Comparison of ENCODE assay signal across 16 cellular contexts in the genomic region with DNA sequence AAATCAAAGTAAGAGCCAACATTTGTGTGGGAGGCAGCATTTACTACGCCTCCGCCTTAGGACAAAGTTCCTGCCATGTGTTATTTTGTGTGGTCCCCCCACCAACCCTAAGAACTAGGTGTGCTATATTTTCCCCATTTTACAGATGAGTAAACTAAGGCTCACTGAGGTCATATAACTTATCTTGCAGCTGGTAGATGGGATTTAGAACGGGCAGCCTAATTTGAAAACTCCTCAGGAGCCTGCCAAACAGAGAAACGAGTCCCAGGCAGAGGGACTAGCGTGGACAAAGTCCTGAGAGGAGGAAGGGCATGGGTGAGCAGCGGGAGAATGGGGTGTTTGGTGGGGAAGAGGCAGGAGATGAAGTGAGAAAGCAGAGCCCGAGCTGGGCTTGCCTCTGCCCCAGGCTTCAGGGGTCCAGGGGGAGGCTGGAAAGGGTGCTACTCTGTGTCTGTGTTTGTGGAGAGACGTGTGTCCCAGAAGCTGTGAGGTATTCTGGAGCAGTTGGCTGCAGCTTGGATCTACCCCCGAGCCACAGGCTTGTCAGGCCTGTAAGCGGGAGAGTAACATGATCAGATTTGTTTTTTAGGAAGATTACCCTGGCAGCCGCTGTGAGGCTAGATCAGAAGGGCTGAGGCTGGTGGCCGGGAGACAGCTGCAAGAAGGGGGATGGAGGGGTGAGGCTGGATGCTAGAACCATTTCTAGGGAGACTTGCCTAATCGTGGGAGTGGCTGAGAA. TPM values are rescaled to one million over a fixed set of nuclear protein-coding genes. Genes with fewer than 3 reads are reported as not detected.
A peak's percentile ranks its signal among the peaks of the same experiment; 100 is the strongest.
DNase-seq lines count a peak whose midpoint lies in the region; ATAC-seq and TF ChIP-seq lines count a peak whose summit lies in the region.
"Had no signal": no experiment of that assay in that cellular context is flagged by ENCODE, and none has a peak within 500 bp of the region (broad histone marks: within the 10 kb centered on the region; RNA-seq: fewer than 3 reads in every experiment).

No MANE protein-coding gene starts in this region.

- H3K36me3 ChIP-seq in left ventricle myocardium inferior (peaks cover 70% of the 10 kb centered on the region), SK-N-MC (ENCODE audit: insufficient read depth, low read length) (peaks cover 15% of the 10 kb centered on the region; the same call in 1 of the 2 replicates), BE2C (peaks cover 45% of the 10 kb centered on the region)

- H3K4me1 ChIP-seq in left ventricle myocardium inferior (peaks cover 72% of the 10 kb centered on the region), BE2C (no peaks in the 10 kb centered on the region)
- H3K4me1 ChIP-seq: HAP-1 had no signal

- H3K9me3 ChIP-seq in left ventricle myocardium inferior (replicated peaks) (no peaks in the 10 kb centered on the region), SK-N-MC (ENCODE audit: low read depth, low read length) (no peaks in the 10 kb centered on the region), BE2C (no peaks in the 10 kb centered on the region)
- H3K9me3 ChIP-seq: HAP-1, sigmoid colon, transverse colon had no signal

- intact Hi-C loops in left ventricle myocardium inferior (cut with micrococcal nuclease) (no loop called here), cardiac septum (cut with DNase I) (no loop called here)

- H3K27ac ChIP-seq in left ventricle myocardium inferior (replicated peaks) (peak overlapping the region; percentile 76), SK-N-MC (0 out of 2 replicates have a peak overlapping the region, but pooled peaks have one; percentile 11)
- H3K27ac ChIP-seq: sigmoid colon, transverse colon had no signal

- H3K9ac ChIP-seq in SK-N-MC (ENCODE audit: insufficient read length) = no peak overlapping the region

- H3K27me3 ChIP-seq in left ventricle myocardium inferior (ENCODE audit: low read depth) (no peaks in the 10 kb centered on the region), BE2C (no peaks in the 10 kb centered on the region)
- H3K27me3 ChIP-seq: sigmoid colon, transverse colon had no signal

- no peaks in the 10 kb centered on the region for H3K27me3 Mint-ChIP-seq in memory B cell

- H3K4me1 Mint-ChIP-seq in memory B cell = peaks cover 30% of the 10 kb centered on the region

- in situ Hi-C loops in GM13977 (cut with MboI; ENCODE audit: low pct_unique_long_range_greater_than_20kb, low sequenced_read_pairs, unreplicated experiment) = no loop called here

- peak overlapping the region; percentile 39 for H3K27ac Mint-ChIP-seq in memory B cell

- H3K4me3 ChIP-seq in left ventricle myocardium inferior (no peak overlapping the region), SK-N-MC (no peak overlapping the region), BE2C (ENCODE audit: low read depth, low read length) (no peak overlapping the region)
- H3K4me3 ChIP-seq: HAP-1, sigmoid colon, transverse colon had no signal

- TF ChIP-seq CTCF in left ventricle myocardium inferior (IDR thresholded peaks at IDR 0.05; ENCODE audit: borderline replicate concordance) = no peak
- no peak for TF ChIP-seq CTCF in GM13977 (IDR thresholded peaks at IDR 0.05; ENCODE audit: extremely low read depth, insufficient read depth, missing control alignments)
- no peak for TF ChIP-seq CTCF in BE2C (IDR thresholded peaks at IDR 0.05; ENCODE audit: low read depth, low read length)

- H3K4me3 Mint-ChIP-seq in memory B cell = no peak overlapping the region

- H3K36me3 Mint-ChIP-seq in memory B cell = peaks cover 20% of the 10 kb centered on the region

- H3K9me3 Mint-ChIP-seq in memory B cell = no peaks in the 10 kb centered on the region

- DNase-seq in left ventricle myocardium inferior (no peak), cardiac septum (ENCODE audit: low spot score) (no peak), SK-N-MC (ENCODE audit: low read depth, low spot score) (no peak), memory B cell (ENCODE audit: low spot score in 2 of 2) (no peak), GM13977 (ENCODE audit: low spot score) (no peak), HK-2 (ENCODE audit: unreplicated experiment) (no peak), BE2C (no peak)
- DNase-seq: activated gamma-delta T cell treated with Interleukin-2 at 50 U/mL for 16 hours; DMS79; effector CD8-positive, alpha-beta T cell; sigmoid colon; stimulated activated CD4-positive, alpha-beta T cell treated with anti-CD3 and anti-CD28 coated beads, Interleukin-4, amount 100 ng/mL, for 1 hour; T-helper 9 cell; transverse colon had no signal

- ATAC-seq in memory B cell (ENCODE audit: low read depth) (no peak), HG02970 (IDR thresholded peaks at IDR 0.05; ENCODE audit: low FRiP score, unreplicated experiment) (no peak)

RNA-seq across cellular contexts. Expression of gene MLLT6, which starts 5.0 kb away (rescaled TPM):
- total RNA-seq in left ventricle myocardium inferior (74.1 TPM), cardiac septum (92.2 TPM)
- polyA plus RNA-seq in BE2C (2012; ENCODE audit: insufficient read depth, insufficient read length, low read depth) = 139 TPM

RNA-seq across cellular contexts. Expression of gene CISD3, which starts 20.1 kb away (rescaled TPM):
- total RNA-seq in left ventricle myocardium inferior = 75.9 TPM
- total RNA-seq in cardiac septum = 67.1 TPM
- 56.3 TPM for polyA plus RNA-seq in BE2C (2012; ENCODE audit: insufficient read depth, insufficient read length, low read depth)

RNA-seq across cellular contexts. Expression of gene EPOP, which starts 35.3 kb away (rescaled TPM):
- total RNA-seq in left ventricle myocardium inferior (0.33 TPM), cardiac septum (2.3 TPM)
- 6.0 TPM for polyA plus RNA-seq in BE2C (2012; ENCODE audit: insufficient read depth, insufficient read length, low read depth)

RNA-seq across cellular contexts. Expression of gene PCGF2, which starts 38.1 kb away (rescaled TPM):
- total RNA-seq in left ventricle myocardium inferior (20.7 TPM), cardiac septum (29.3 TPM)
- polyA plus RNA-seq in BE2C (2012; ENCODE audit: insufficient read depth, insufficient read length, low read depth) = 232 TPM

RNA-seq across cellular contexts. Expression of gene PSMB3, which starts 42.5 kb away (rescaled TPM):
- total RNA-seq in left ventricle myocardium inferior = 149 TPM
- 141 TPM for total RNA-seq in cardiac septum
- 471 TPM for polyA plus RNA-seq in BE2C (2012; ENCODE audit: insufficient read depth, insufficient read length, low read depth)
